In the genomic region with DNA sequence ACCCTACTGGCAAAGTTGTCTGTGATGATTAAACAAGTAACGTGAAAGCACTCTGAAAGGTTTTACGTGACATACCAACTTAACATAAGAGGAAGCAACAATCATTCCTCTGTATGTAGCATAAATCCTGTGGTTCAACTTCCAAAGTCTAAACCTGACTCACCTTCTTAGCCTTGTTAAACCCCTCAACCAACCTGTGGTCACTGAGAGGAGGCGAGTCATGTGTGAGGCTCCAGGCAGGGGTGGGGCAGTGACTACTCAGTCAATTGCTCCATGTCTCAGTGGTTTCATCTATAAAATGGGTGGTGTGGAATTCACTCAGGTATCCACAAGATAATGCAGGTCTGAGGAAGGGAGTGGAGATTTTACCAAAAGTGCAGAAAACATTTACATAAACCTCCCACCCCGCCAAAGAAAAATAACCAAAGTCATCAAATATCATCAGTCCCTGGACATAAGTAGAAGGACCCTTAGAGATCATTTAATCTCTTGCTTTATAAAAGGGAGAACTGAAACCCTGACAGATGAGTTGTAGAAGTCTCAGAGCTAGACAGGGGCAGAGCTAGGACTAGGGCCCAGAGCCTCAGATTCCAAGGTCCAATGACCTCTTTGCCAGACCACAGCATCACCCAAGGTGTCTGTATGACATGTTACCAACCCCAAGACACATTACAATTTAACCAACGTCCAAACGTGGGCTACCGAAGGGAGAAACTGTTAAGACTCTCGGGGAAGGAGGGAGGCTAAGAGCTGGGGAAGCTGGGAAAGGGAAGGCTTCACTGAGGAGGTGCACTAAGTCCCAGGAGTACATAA, we compare ENCODE assay signal across 8 cellular contexts. TPM values are rescaled to one million over a fixed set of nuclear protein-coding genes. Genes with fewer than 3 reads are reported as not detected.
A peak's percentile ranks its signal among the peaks of the same experiment; 100 is the strongest.
DNase-seq lines count a peak whose midpoint lies in the region; ATAC-seq and TF ChIP-seq lines count a peak whose summit lies in the region.

No MANE protein-coding gene starts in this region.

- no peaks in the 10 kb centered on the region for H3K27me3 Mint-ChIP-seq in Calu3 (ENCODE audit: unreplicated experiment)
- peaks cover 4% of the 10 kb centered on the region for H3K27me3 Mint-ChIP-seq in activated naive CD8-positive, alpha-beta T cell treated with anti-CD3 and anti-CD28 coated beads, Interleukin-2, amount 50 U/mL, for 24 hours
- peaks cover 0 to 4% (median 0%) of the 10 kb centered on the region in 5 donors for H3K27me3 Mint-ChIP-seq in naive thymus-derived CD4-positive, alpha-beta T cell

- no peak for TF ChIP-seq CTCF in Calu3 (IDR thresholded peaks at IDR 0.05; ENCODE audit: unreplicated experiment)

- peak overlapping the region; percentile 100 for H3K27ac ChIP-seq in naive thymus-derived CD4-positive, alpha-beta T cell (ENCODE audit: low read depth, low read length)

- peaks cover 52% of the 10 kb centered on the region for H3K36me3 Mint-ChIP-seq in Calu3 (ENCODE audit: insufficient read depth, unreplicated experiment)
- H3K36me3 Mint-ChIP-seq in activated naive CD8-positive, alpha-beta T cell treated with anti-CD3 and anti-CD28 coated beads, Interleukin-2, amount 50 U/mL, for 24 hours (ENCODE audit: low read depth), result peaks cover 70% of the 10 kb centered on the region
- H3K36me3 Mint-ChIP-seq in naive thymus-derived CD4-positive, alpha-beta T cell, result peaks cover 14 to 48% (median 47%) of the 10 kb centered on the region in 5 donors

- peaks cover 0 to 40% (median 0%) of the 10 kb centered on the region in 3 experiments for H3K36me3 ChIP-seq in naive thymus-derived CD4-positive, alpha-beta T cell (ENCODE audit: control insufficient read depth in 2 of 3, insufficient read depth in 3 of 3, low read length in 3 of 3)

- intact Hi-C loops in Calu3 (cut with micrococcal nuclease; ENCODE audit: unreplicated experiment), result no loop called here
- intact Hi-C loops in naive thymus-derived CD4-positive, alpha-beta T cell (cut with micrococcal nuclease), result loop anchor here (2.0 to 10.0 kb wide), 2 partner anchors 255 to 439 kb away; a partner anchor contains a TSS

- H3K9me3 ChIP-seq in naive thymus-derived CD4-positive, alpha-beta T cell (ENCODE audit: control insufficient read depth in 2 of 3, low read length in 3 of 3), result no peaks in the 10 kb centered on the region

- peaks cover 24% of the 10 kb centered on the region for H3K4me1 Mint-ChIP-seq in Calu3 (ENCODE audit: low read depth, unreplicated experiment)
- peaks cover 68% of the 10 kb centered on the region for H3K4me1 Mint-ChIP-seq in activated naive CD8-positive, alpha-beta T cell treated with anti-CD3 and anti-CD28 coated beads, Interleukin-2, amount 50 U/mL, for 24 hours
- H3K4me1 Mint-ChIP-seq in naive thymus-derived CD4-positive, alpha-beta T cell, result peaks cover 30 to 71% (median 62%) of the 10 kb centered on the region in 7 donors

- BruUV-seq in Calu3 (replicated peaks; lab: Mats Ljungman, UMichigan), result no TSS peak

- H3K27me3 ChIP-seq in naive thymus-derived CD4-positive, alpha-beta T cell (ENCODE audit: control insufficient read depth in 2 of 2, insufficient read depth in 2 of 2, low read length in 2 of 2), result no peaks in the 10 kb centered on the region

- H3K4me1 ChIP-seq in naive thymus-derived CD4-positive, alpha-beta T cell (ENCODE audit: control insufficient read depth in 2 of 2, insufficient read depth in 2 of 2, low read length in 2 of 2), result peaks cover 37% of the 10 kb centered on the region in 2 donors

- POLR2A ChIA-PET in naive thymus-derived CD4-positive, alpha-beta T cell (lab: Charles Lee), result interaction anchor here (0.6 to 29.1 kb wide), 6 partner anchors 13 to 210 kb away, joined by 3 to 1973 read pairs (median 311); a partner anchor contains a TSS

- DNase-seq in Calu3 (peak; percentile 40), NOMO-1 treated with DMSO at 0.1 percent for 48 hours (lab: John Stamatoyannopoulos, UW; ENCODE audit: unreplicated experiment) (peak; percentile 57), HuH-7.5 (ENCODE audit: low spot score) (no peak), GM19238 (ENCODE audit: insufficient read length, low spot score) (no peak), dermis blood vessel endothelial cell (no peak)
- DNase-seq in activated naive CD8-positive, alpha-beta T cell treated with anti-CD3 and anti-CD28 coated beads, Interleukin-2, amount 50 U/mL, for 24 hours, result peak; percentile 64
- peak in 2 of 9 donors; percentile 17 to 66 for DNase-seq in naive thymus-derived CD4-positive, alpha-beta T cell

- H3K4me3 ChIP-seq in naive thymus-derived CD4-positive, alpha-beta T cell (ENCODE audit: low read length), result peak overlapping the region; percentile 86

- peak overlapping the region; percentile 36 for H3K27ac Mint-ChIP-seq in Calu3 (ENCODE audit: unreplicated experiment)
- H3K27ac Mint-ChIP-seq in activated naive CD8-positive, alpha-beta T cell treated with anti-CD3 and anti-CD28 coated beads, Interleukin-2, amount 50 U/mL, for 24 hours, result peak overlapping the region; percentile 91
- peak overlapping the region; percentile 70 to 100 (median 100) for H3K27ac Mint-ChIP-seq in naive thymus-derived CD4-positive, alpha-beta T cell

- peak; percentile 29 for ATAC-seq in GM21717 (IDR thresholded peaks at IDR 0.05; ENCODE audit: unreplicated experiment)
- peak; percentile 70 for ATAC-seq in activated naive CD8-positive, alpha-beta T cell treated with anti-CD3 and anti-CD28 coated beads, Interleukin-2, amount 50 U/mL, for 24 hours
- ATAC-seq in naive thymus-derived CD4-positive, alpha-beta T cell, result no peak

- no peaks in the 10 kb centered on the region for H3K9me3 Mint-ChIP-seq in Calu3 (ENCODE audit: low read depth, unreplicated experiment)
- H3K9me3 Mint-ChIP-seq in activated naive CD8-positive, alpha-beta T cell treated with anti-CD3 and anti-CD28 coated beads, Interleukin-2, amount 50 U/mL, for 24 hours, result no peaks in the 10 kb centered on the region
- peaks cover 0 to 10% (median 0%) of the 10 kb centered on the region in 11 donors for H3K9me3 Mint-ChIP-seq in naive thymus-derived CD4-positive, alpha-beta T cell

- no peak overlapping the region for H3K4me3 Mint-ChIP-seq in Calu3 (ENCODE audit: low read depth, unreplicated experiment)
- peak overlapping the region; percentile 64 for H3K4me3 Mint-ChIP-seq in activated naive CD8-positive, alpha-beta T cell treated with anti-CD3 and anti-CD28 coated beads, Interleukin-2, amount 50 U/mL, for 24 hours
- H3K4me3 Mint-ChIP-seq in naive thymus-derived CD4-positive, alpha-beta T cell, result peak overlapping the region; percentile 13 to 98 (median 80)

- CTCF ChIA-PET in Calu3 (lab: Charles Lee), result no interaction called here
- CTCF ChIA-PET in naive thymus-derived CD4-positive, alpha-beta T cell (lab: Charles Lee), result interaction anchor here (0.9 to 2.1 kb wide), 8 partner anchors 11 to 170 kb away, joined by 3 to 6 read pairs (median 4); no protein-coding TSS in a partner anchor

RNA-seq across cellular contexts. Expression of a gene that starts 3.7 kb away (rescaled TPM):
- total RNA-seq in Calu3 (2022) (252 and 260 TPM in 2 replicates), dermis blood vessel endothelial cell (37.9 and 109 TPM in 2 replicates)
- total RNA-seq in naive thymus-derived CD4-positive, alpha-beta T cell, result 100 to 1,000 TPM; 257 to 487 (median 368) TPM
- polyA plus RNA-seq in naive thymus-derived CD4-positive, alpha-beta T cell, result 100 to 1,000 TPM; 178 to 198 TPM

Comparison
In these comparisons a context has a peak if more than half of its experiments do, and no peak if none do; other contexts are left out.
1. DNase-seq: peak in Calu3 (single experiment), NOMO-1 treated with DMSO at 0.1 percent for 48 hours (single experiment) and activated naive CD8-positive, alpha-beta T cell treated with anti-CD3 and anti-CD28 coated beads, Interleukin-2, amount 50 U/mL, for 24 hours (single experiment); none in HuH-7.5 (single experiment), GM19238 (single experiment) and dermis blood vessel endothelial cell (single experiment).
2. H3K27ac Mint-ChIP-seq: peak in every context shown above with its lines; median percentile 100 in naive thymus-derived CD4-positive, alpha-beta T cell; 91 in activated naive CD8-positive, alpha-beta T cell treated with anti-CD3 and anti-CD28 coated beads, Interleukin-2, amount 50 U/mL, for 24 hours; 36 in Calu3.